ENCODE assay signal across 1 cellular context in the genomic region with DNA sequence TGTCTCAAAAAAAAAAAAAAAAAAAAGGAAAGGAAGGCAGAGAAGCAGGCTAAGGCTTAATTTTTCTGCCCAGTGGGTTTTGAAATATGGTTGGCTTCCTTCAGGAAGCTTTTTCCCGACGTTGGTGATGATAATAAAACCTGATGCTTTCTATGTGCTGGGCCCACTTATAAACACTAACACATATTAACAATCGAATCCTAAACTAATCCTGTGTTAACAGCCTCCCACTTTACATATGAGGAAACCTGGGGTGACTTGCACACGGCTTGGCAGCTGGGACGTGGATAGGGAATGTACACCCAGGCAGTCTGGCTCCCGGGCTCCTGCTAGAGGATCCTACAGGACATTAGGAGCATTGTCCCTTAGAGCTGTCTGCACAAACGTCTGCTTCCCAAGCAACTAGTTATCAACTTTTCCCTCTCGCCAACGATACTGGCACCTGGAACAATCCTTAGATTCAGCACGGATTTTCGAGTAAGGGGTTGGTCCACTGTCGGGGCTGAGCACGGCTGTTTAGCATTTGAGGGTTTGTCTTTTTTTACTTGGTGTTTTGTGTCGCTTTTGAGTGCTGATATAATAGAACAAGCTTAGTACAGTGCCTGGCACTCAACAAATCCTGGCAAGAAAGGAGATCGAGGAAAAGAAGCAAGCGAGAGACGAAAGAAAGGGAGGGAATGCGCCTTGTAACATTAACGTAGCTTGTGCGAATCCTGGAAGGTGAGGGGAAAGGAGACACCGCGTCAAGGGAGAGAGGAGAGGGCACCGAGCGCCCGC.
A peak's percentile ranks its signal among the peaks of the same experiment; 100 is the strongest.
TF ChIP-seq lines count a peak whose summit lies in the region.

No MANE protein-coding gene starts in this region.

TF ChIP-seq in HepG2, 621 proteins besides CTCF, POLR2A, EP300 and RAD21 (continued from another document and continues in another):
- TF ChIP-seq, protein P1, sequence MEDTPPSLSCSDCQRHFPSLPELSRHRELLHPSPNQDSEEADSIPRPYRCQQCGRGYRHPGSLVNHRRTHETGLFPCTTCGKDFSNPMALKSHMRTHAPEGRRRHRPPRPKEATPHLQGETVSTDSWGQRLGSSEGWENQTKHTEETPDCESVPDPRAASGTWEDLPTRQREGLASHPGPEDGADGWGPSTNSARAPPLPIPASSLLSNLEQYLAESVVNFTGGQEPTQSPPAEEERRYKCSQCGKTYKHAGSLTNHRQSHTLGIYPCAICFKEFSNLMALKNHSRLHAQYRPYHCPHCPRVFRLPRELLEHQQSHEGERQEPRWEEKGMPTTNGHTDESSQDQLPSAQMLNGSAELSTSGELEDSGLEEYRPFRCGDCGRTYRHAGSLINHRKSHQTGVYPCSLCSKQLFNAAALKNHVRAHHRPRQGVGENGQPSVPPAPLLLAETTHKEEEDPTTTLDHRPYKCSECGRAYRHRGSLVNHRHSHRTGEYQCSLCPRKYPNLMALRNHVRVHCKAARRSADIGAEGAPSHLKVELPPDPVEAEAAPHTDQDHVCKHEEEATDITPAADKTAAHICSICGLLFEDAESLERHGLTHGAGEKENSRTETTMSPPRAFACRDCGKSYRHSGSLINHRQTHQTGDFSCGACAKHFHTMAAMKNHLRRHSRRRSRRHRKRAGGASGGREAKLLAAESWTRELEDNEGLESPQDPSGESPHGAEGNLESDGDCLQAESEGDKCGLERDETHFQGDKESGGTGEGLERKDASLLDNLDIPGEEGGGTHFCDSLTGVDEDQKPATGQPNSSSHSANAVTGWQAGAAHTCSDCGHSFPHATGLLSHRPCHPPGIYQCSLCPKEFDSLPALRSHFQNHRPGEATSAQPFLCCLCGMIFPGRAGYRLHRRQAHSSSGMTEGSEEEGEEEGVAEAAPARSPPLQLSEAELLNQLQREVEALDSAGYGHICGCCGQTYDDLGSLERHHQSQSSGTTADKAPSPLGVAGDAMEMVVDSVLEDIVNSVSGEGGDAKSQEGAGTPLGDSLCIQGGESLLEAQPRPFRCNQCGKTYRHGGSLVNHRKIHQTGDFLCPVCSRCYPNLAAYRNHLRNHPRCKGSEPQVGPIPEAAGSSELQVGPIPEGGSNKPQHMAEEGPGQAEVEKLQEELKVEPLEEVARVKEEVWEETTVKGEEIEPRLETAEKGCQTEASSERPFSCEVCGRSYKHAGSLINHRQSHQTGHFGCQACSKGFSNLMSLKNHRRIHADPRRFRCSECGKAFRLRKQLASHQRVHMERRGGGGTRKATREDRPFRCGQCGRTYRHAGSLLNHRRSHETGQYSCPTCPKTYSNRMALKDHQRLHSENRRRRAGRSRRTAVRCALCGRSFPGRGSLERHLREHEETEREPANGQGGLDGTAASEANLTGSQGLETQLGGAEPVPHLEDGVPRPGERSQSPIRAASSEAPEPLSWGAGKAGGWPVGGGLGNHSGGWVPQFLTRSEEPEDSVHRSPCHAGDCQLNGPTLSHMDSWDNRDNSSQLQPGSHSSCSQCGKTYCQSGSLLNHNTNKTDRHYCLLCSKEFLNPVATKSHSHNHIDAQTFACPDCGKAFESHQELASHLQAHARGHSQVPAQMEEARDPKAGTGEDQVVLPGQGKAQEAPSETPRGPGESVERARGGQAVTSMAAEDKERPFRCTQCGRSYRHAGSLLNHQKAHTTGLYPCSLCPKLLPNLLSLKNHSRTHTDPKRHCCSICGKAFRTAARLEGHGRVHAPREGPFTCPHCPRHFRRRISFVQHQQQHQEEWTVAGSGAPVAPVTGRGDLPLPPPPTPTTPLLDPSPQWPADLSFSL (CRISPR knock-in tag; IDR thresholded peaks at IDR 0.05), result no peak
- TF ChIP-seq ZNF33B (CRISPR knock-in tag; IDR thresholded peaks at IDR 0.05) (no peak), ZNF644 (CRISPR knock-in tag; IDR thresholded peaks at IDR 0.05; ENCODE audit: low read depth) (0 out of 2 replicates have a peak, but pooled peaks have one; percentile 9), ZNF274 (CRISPR knock-in tag; IDR thresholded peaks at IDR 0.05) (no peak; the same call in 1 of the 2 replicates), SRY (CRISPR knock-in tag; IDR thresholded peaks at IDR 0.05) (no peak), RAD51 (IDR thresholded peaks at IDR 0.05; ENCODE audit: borderline replicate concordance) (no peak), HDAC2 (CRISPR knock-in tag; IDR thresholded peaks at IDR 0.05) (peak; percentile 5; the same call in 1 of the 2 replicates), ZMYM2 (CRISPR knock-in tag; IDR thresholded peaks at IDR 0.05) (no peak; the same call in 1 of the 2 replicates), ZSCAN9 (CRISPR knock-in tag; IDR thresholded peaks at IDR 0.05; ENCODE audit: borderline replicate concordance) (no peak; the same call in none of the 2 replicates), EEA1 (CRISPR knock-in tag; IDR thresholded peaks at IDR 0.05; ENCODE audit: borderline replicate concordance) (no peak), ZBTB3 (CRISPR knock-in tag; IDR thresholded peaks at IDR 0.05; ENCODE audit: borderline replicate concordance, low read depth) (no peak; the same call in 1 of the 2 replicates), CCAR2 (optimal IDR thresholded peaks at IDR 0.05; ENCODE audit: low read depth, low read length) (peak; percentile 37), ZNF468 (CRISPR knock-in tag; IDR thresholded peaks at IDR 0.05) (no peak; the same call in 1 of the 2 replicates), U2AF2 (IDR thresholded peaks at IDR 0.05; ENCODE audit: low read depth, low read length) (no peak), ZFP36L1 (CRISPR knock-in tag; IDR thresholded peaks at IDR 0.05) (no peak; the same call in 1 of the 2 replicates), NFIB (CRISPR knock-in tag; IDR thresholded peaks at IDR 0.05; ENCODE audit: borderline replicate concordance) (no peak), NR1H2 (CRISPR knock-in tag; IDR thresholded peaks at IDR 0.05; ENCODE audit: borderline replicate concordance, low read depth) (no peak), ZFAT (CRISPR knock-in tag; conservative IDR thresholded peaks at IDR 0.05) (no peak), GATAD1 (CRISPR knock-in tag; IDR thresholded peaks at IDR 0.05) (no peak; the same call in 1 of the 2 replicates), HNF4G (IDR thresholded peaks at IDR 0.05; ENCODE audit: borderline replicate concordance, low read depth, low read length) (no peak; the same call in 1 of the 2 replicates), HNF4G (CRISPR knock-in tag; IDR thresholded peaks at IDR 0.05; ENCODE audit: borderline replicate concordance, low read depth) (no peak), ZMYM3 (CRISPR knock-in tag; IDR thresholded peaks at IDR 0.05) (no peak), ZNF484 (CRISPR knock-in tag; IDR thresholded peaks at IDR 0.05; ENCODE audit: borderline replicate concordance, low read depth) (no peak), ZNF510 (CRISPR knock-in tag; IDR thresholded peaks at IDR 0.05; ENCODE audit: low read depth) (no peak), ZNF225 (CRISPR knock-in tag; IDR thresholded peaks at IDR 0.05) (no peak), FOSL1 (CRISPR knock-in tag; IDR thresholded peaks at IDR 0.05; ENCODE audit: borderline replicate concordance) (no peak), FOXO1 (CRISPR knock-in tag; IDR thresholded peaks at IDR 0.05) (no peak), RXRA (CRISPR knock-in tag; IDR thresholded peaks at IDR 0.05) (no peak), ZNF660 (CRISPR knock-in tag; IDR thresholded peaks at IDR 0.05; ENCODE audit: borderline replicate concordance, low read depth) (no peak), ZNF607 (CRISPR knock-in tag; IDR thresholded peaks at IDR 0.05; ENCODE audit: borderline replicate concordance) (0 out of 2 replicates have a peak, but pooled peaks have one; percentile 28), ZNF44 (CRISPR knock-in tag; IDR thresholded peaks at IDR 0.05) (peak; percentile 62; the same call in 1 of the 2 replicates), ZSCAN29 (CRISPR knock-in tag; conservative IDR thresholded peaks at IDR 0.05) (no peak; the same call in 1 of the 2 replicates), ZNF776 (CRISPR knock-in tag; IDR thresholded peaks at IDR 0.05) (no peak; the same call in 1 of the 2 replicates), GATAD2A (CRISPR knock-in tag; IDR thresholded peaks at IDR 0.05) (peak; percentile 46), SNAPC2 (CRISPR knock-in tag; IDR thresholded peaks at IDR 0.05) (peak; percentile 52; the same call in 1 of the 2 replicates), ZNF629 (CRISPR knock-in tag; conservative IDR thresholded peaks at IDR 0.05) (no peak), ARID2 (CRISPR knock-in tag; IDR thresholded peaks at IDR 0.05; ENCODE audit: borderline replicate concordance) (no peak), KDM6A (CRISPR knock-in tag; IDR thresholded peaks at IDR 0.05; ENCODE audit: low read depth) (no peak), SNRNP70 (IDR thresholded peaks at IDR 0.05; ENCODE audit: low read depth, low read length) (no peak), ZFY (CRISPR knock-in tag; IDR thresholded peaks at IDR 0.05) (no peak), BORCS8-MEF2B (CRISPR knock-in tag; IDR thresholded peaks at IDR 0.05) (no peak), ZBTB42 (CRISPR knock-in tag; IDR thresholded peaks at IDR 0.05) (peak; percentile 57; the same call in 1 of the 2 replicates), ZNF572 (CRISPR knock-in tag; IDR thresholded peaks at IDR 0.05) (peak; percentile 73; the same call in 1 of the 2 replicates)
- TF ChIP-seq, protein P2, sequence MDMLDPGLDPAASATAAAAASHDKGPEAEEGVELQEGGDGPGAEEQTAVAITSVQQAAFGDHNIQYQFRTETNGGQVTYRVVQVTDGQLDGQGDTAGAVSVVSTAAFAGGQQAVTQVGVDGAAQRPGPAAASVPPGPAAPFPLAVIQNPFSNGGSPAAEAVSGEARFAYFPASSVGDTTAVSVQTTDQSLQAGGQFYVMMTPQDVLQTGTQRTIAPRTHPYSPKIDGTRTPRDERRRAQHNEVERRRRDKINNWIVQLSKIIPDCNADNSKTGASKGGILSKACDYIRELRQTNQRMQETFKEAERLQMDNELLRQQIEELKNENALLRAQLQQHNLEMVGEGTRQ (IDR thresholded peaks at IDR 0.05; ENCODE audit: low read depth, low read length), result no peak
- TF ChIP-seq, protein P2 (CRISPR knock-in tag; IDR thresholded peaks at IDR 0.05; ENCODE audit: borderline replicate concordance), result no peak
- TF ChIP-seq, protein P3, sequence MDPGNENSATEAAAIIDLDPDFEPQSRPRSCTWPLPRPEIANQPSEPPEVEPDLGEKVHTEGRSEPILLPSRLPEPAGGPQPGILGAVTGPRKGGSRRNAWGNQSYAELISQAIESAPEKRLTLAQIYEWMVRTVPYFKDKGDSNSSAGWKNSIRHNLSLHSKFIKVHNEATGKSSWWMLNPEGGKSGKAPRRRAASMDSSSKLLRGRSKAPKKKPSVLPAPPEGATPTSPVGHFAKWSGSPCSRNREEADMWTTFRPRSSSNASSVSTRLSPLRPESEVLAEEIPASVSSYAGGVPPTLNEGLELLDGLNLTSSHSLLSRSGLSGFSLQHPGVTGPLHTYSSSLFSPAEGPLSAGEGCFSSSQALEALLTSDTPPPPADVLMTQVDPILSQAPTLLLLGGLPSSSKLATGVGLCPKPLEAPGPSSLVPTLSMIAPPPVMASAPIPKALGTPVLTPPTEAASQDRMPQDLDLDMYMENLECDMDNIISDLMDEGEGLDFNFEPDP (CRISPR knock-in tag; conservative IDR thresholded peaks at IDR 0.05), result no peak
- TF ChIP-seq, protein P4, sequence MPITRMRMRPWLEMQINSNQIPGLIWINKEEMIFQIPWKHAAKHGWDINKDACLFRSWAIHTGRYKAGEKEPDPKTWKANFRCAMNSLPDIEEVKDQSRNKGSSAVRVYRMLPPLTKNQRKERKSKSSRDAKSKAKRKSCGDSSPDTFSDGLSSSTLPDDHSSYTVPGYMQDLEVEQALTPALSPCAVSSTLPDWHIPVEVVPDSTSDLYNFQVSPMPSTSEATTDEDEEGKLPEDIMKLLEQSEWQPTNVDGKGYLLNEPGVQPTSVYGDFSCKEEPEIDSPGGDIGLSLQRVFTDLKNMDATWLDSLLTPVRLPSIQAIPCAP (CRISPR knock-in tag; IDR thresholded peaks at IDR 0.05; ENCODE audit: low read depth), result 0 out of 2 replicates have a peak, but pooled peaks have one; percentile 6
- TF ChIP-seq, protein P5, sequence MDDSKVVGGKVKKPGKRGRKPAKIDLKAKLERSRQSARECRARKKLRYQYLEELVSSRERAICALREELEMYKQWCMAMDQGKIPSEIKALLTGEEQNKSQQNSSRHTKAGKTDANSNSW (CRISPR knock-in tag; IDR thresholded peaks at IDR 0.05; ENCODE audit: borderline replicate concordance), result no peak
- TF ChIP-seq, protein P6, sequence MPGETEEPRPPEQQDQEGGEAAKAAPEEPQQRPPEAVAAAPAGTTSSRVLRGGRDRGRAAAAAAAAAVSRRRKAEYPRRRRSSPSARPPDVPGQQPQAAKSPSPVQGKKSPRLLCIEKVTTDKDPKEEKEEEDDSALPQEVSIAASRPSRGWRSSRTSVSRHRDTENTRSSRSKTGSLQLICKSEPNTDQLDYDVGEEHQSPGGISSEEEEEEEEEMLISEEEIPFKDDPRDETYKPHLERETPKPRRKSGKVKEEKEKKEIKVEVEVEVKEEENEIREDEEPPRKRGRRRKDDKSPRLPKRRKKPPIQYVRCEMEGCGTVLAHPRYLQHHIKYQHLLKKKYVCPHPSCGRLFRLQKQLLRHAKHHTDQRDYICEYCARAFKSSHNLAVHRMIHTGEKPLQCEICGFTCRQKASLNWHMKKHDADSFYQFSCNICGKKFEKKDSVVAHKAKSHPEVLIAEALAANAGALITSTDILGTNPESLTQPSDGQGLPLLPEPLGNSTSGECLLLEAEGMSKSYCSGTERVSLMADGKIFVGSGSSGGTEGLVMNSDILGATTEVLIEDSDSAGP (CRISPR knock-in tag; IDR thresholded peaks at IDR 0.05; ENCODE audit: borderline replicate concordance), result no peak; the same call in 1 of the 2 replicates
- TF ChIP-seq, protein P7, sequence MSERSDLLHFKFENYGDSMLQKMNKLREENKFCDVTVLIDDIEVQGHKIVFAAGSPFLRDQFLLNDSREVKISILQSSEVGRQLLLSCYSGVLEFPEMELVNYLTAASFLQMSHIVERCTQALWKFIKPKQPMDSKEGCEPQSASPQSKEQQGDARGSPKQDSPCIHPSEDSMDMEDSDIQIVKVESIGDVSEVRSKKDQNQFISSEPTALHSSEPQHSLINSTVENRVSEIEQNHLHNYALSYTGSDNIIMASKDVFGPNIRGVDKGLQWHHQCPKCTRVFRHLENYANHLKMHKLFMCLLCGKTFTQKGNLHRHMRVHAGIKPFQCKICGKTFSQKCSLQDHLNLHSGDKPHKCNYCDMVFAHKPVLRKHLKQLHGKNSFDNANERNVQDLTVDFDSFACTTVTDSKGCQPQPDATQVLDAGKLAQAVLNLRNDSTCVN (CRISPR knock-in tag; IDR thresholded peaks at IDR 0.05; ENCODE audit: borderline replicate concordance), result no peak
- TF ChIP-seq, protein P8, sequence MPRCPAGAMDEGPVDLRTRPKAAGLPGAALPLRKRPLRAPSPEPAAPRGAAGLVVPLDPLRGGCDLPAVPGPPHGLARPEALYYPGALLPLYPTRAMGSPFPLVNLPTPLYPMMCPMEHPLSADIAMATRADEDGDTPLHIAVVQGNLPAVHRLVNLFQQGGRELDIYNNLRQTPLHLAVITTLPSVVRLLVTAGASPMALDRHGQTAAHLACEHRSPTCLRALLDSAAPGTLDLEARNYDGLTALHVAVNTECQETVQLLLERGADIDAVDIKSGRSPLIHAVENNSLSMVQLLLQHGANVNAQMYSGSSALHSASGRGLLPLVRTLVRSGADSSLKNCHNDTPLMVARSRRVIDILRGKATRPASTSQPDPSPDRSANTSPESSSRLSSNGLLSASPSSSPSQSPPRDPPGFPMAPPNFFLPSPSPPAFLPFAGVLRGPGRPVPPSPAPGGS (CRISPR knock-in tag; IDR thresholded peaks at IDR 0.05), result no peak
